ENCODE assay signal across 18 cellular contexts in genomic region chr17:78400581-78401240, GRCh38. TPM values are rescaled to one million over a fixed set of nuclear protein-coding genes. Genes with fewer than 3 reads are reported as not detected.
DNase-seq lines count a peak whose midpoint lies in the region; ATAC-seq and TF ChIP-seq lines count a peak whose summit lies in the region.
"Had no signal": no experiment of that assay in that cellular context is flagged by ENCODE, and none has a peak within 500 bp of the region (broad histone marks: within the 10 kb centered on the region; RNA-seq: fewer than 3 reads in every experiment).

No MANE protein-coding gene starts in this region.

- peak overlapping the region in 1 of 2 donors; percentile 20 for H3K27ac Mint-ChIP-seq in stimulated activated naive CD8-positive, alpha-beta T cell treated with anti-CD3 and anti-CD28 coated beads, Interleukin-15, amount 100 ng/mL, for 72 hours
- H3K27ac Mint-ChIP-seq in endodermal cell = no peak overlapping the region

- TF ChIP-seq POLR2A in gastroesophageal sphincter (IDR thresholded peaks at IDR 0.05) = no peak

- H3K4me1 Mint-ChIP-seq in stimulated activated naive CD8-positive, alpha-beta T cell treated with anti-CD3 and anti-CD28 coated beads, Interleukin-15, amount 100 ng/mL, for 72 hours = peaks cover 4% of the 10 kb centered on the region
- H3K4me1 Mint-ChIP-seq in endodermal cell = no peaks in the 10 kb centered on the region

- H3K9ac ChIP-seq in endodermal cell (ENCODE audit: extremely low read depth, low read length, poor library complexity, severe bottlenecking) = no peak overlapping the region

- H3K9me3 Mint-ChIP-seq in stimulated activated naive CD8-positive, alpha-beta T cell treated with anti-CD3 and anti-CD28 coated beads, Interleukin-15, amount 100 ng/mL, for 72 hours = no peaks in the 10 kb centered on the region
- H3K9me3 Mint-ChIP-seq in endodermal cell = no peaks in the 10 kb centered on the region

- CTCF ChIA-PET in RWPE1 (lab: Yijun Ruan, JAX) = interaction anchor here (0.6 to 2.7 kb wide), 5 partner anchors 17 to 943 kb away, joined by 3 to 13 read pairs (median 4); partner anchors contain the start of gene SOCS3

- H3K4me1 ChIP-seq in endodermal cell (ENCODE audit: control insufficient read depth, insufficient read depth, low read length) (no peaks in the 10 kb centered on the region), gastroesophageal sphincter (peaks cover 0 to 30% (median 3%) of the 10 kb centered on the region in 3 donors)

- no peak for DNase-seq in stimulated activated naive CD8-positive, alpha-beta T cell treated with anti-CD3 and anti-CD28 coated beads, Interleukin-15, Interleukin-2, amounts not matched to agents 100 U/mL and 50 U/mL, for 24 hours
- DNase-seq in stimulated activated naive CD8-positive, alpha-beta T cell treated with anti-CD3 and anti-CD28 coated beads, Interleukin-15, amount 100 ng/mL, for 72 hours = no peak
- DNase-seq in RWPE1 (ENCODE audit: low spot score) (peak; percentile 59), kidney glomerular epithelial cell (lab: John Stamatoyannopoulos, UW) (peak; percentile 20), endodermal cell (no peak), cerebellar cortex (ENCODE audit: low spot score) (no peak)
- DNase-seq: activated CD8-positive, alpha-beta memory T cell treated with anti-CD3 and anti-CD28 coated beads for 24 hours; AML-193; esophagus squamous epithelium; HCEC 1CT; NCI-H1930; NCI-H510A treated with DMSO at 0.1 percent for 48 hours; stimulated activated CD4-positive, alpha-beta T cell treated with anti-CD3 and anti-CD28 coated beads, Interleukin-4, amount 100 ng/mL, for 1 hour had no signal

- no peak overlapping the region for H3K4me3 ChIP-seq in endodermal cell (ENCODE audit: low read length)
- H3K4me3 ChIP-seq in gastroesophageal sphincter = no peak overlapping the region
- H3K4me3 ChIP-seq: ascending aorta, esophagus squamous epithelium, heart right ventricle, thoracic aorta had no signal

- H3K9me3 ChIP-seq in endodermal cell (ENCODE audit: control insufficient read depth, low read length) (no peaks in the 10 kb centered on the region), gastroesophageal sphincter (no peaks in the 10 kb centered on the region)
- H3K9me3 ChIP-seq: ascending aorta, esophagus squamous epithelium, heart right ventricle, thoracic aorta had no signal

- H3K36me3 ChIP-seq in endodermal cell (ENCODE audit: control insufficient read depth, insufficient read depth, low read length) = peaks cover 89% of the 10 kb centered on the region
- H3K36me3 ChIP-seq in gastroesophageal sphincter = peaks cover 0 to 96% of the 10 kb centered on the region in 2 donors

- ATAC-seq in stimulated activated naive CD8-positive, alpha-beta T cell treated with anti-CD3 and anti-CD28 coated beads, Interleukin-15, Interleukin-2, amounts not matched to agents 100 U/mL and 50 U/mL, for 24 hours = peak; percentile 19
- no peak for ATAC-seq in stimulated activated naive CD8-positive, alpha-beta T cell treated with anti-CD3 and anti-CD28 coated beads, Interleukin-15, amount 100 ng/mL, for 72 hours
- no peak for ATAC-seq in GM21528 (IDR thresholded peaks at IDR 0.05; ENCODE audit: low FRiP score, unreplicated experiment)
- no peak for ATAC-seq in gastroesophageal sphincter
- ATAC-seq: heart right ventricle had no signal

- no peaks in the 10 kb centered on the region for H3K27me3 Mint-ChIP-seq in stimulated activated naive CD8-positive, alpha-beta T cell treated with anti-CD3 and anti-CD28 coated beads, Interleukin-15, amount 100 ng/mL, for 72 hours
- no peaks in the 10 kb centered on the region for H3K27me3 Mint-ChIP-seq in endodermal cell (ENCODE audit: insufficient read depth)

- TF ChIP-seq CTCF in RWPE1 (conservative IDR thresholded peaks at IDR 0.05; ENCODE audit: low read depth) = no peak
- TF ChIP-seq CTCF in endodermal cell (conservative IDR thresholded peaks at IDR 0.05) = no peak
- no peak for TF ChIP-seq CTCF in gastroesophageal sphincter (IDR thresholded peaks at IDR 0.05)

- H3K36me3 Mint-ChIP-seq in endodermal cell (ENCODE audit: low read depth) = peaks cover 89% of the 10 kb centered on the region

- H3K27ac ChIP-seq in RWPE1 (peak overlapping the region; percentile 73), endodermal cell (ENCODE audit: low read depth, low read length) (no peak overlapping the region), gastroesophageal sphincter (no peak overlapping the region)
- H3K27ac ChIP-seq: ascending aorta, esophagus squamous epithelium, thoracic aorta had no signal

- H3K4me3 Mint-ChIP-seq in stimulated activated naive CD8-positive, alpha-beta T cell treated with anti-CD3 and anti-CD28 coated beads, Interleukin-15, amount 100 ng/mL, for 72 hours = no peak overlapping the region
- H3K4me3 Mint-ChIP-seq in endodermal cell = no peak overlapping the region

- POLR2A ChIA-PET in RWPE1 (lab: Yijun Ruan, JAX; ENCODE audit: low non-redundant PET) = no interaction called here

- TF ChIP-seq EP300 in gastroesophageal sphincter (IDR thresholded peaks at IDR 0.05) = no peak

- WGBS in endodermal cell (ENCODE audit: insufficient coverage in 1 of 2, insufficient read length in 1 of 2), 2 experiments = 80 to 91% methylated on average over 6 to 17 of the region's 17 CpGs
- 0 to 80% methylated on average over 1 of the region's 17 CpGs for WGBS in gastroesophageal sphincter (ENCODE audit: low coverage in 1 of 2), 2 donors

- H3K27me3 ChIP-seq in endodermal cell (ENCODE audit: control insufficient read depth, insufficient read depth, low read length, poor library complexity, severe bottlenecking) (no peaks in the 10 kb centered on the region), gastroesophageal sphincter (no peaks in the 10 kb centered on the region)
- H3K27me3 ChIP-seq: ascending aorta, esophagus squamous epithelium, heart right ventricle had no signal

RNA-seq across cellular contexts. Expression of gene PGS1, which starts 22.3 kb away (rescaled TPM):
- total RNA-seq in endodermal cell (10 to 100 TPM; 57.1 to 58.2 TPM), gastroesophageal sphincter (10 to 100 TPM; 24.1 to 53.0 (median 38.8) TPM)
- polyA plus RNA-seq in endodermal cell (2013, experiment 1 of 2) = 33.1 TPM
- 32.3 TPM for polyA plus RNA-seq in endodermal cell (2013, experiment 2 of 2)

RNA-seq across cellular contexts. Expression of gene SOCS3, which starts 40.8 kb away (rescaled TPM):
- total RNA-seq in endodermal cell (10 to 100 TPM; 54.2 to 75.3 TPM), gastroesophageal sphincter (100 to 1,000 TPM in 1 of 4 donors, 10 to 100 TPM in 3; 11.5 to 423 (median 38.2) TPM)
- polyA plus RNA-seq in endodermal cell (2013, experiment 1 of 2) = 15.1 TPM
- 19.8 TPM for polyA plus RNA-seq in endodermal cell (2013, experiment 2 of 2)

Comparison
In these comparisons a context has a peak if more than half of its experiments do, and no peak if none do; other contexts are left out.
1. DNase-seq: peak in RWPE1 (single experiment) and kidney glomerular epithelial cell (single experiment); none in stimulated activated naive CD8-positive, alpha-beta T cell treated with anti-CD3 and anti-CD28 coated beads, Interleukin-15, Interleukin-2, amounts not matched to agents 100 U/mL and 50 U/mL, for 24 hours (single experiment), stimulated activated naive CD8-positive, alpha-beta T cell treated with anti-CD3 and anti-CD28 coated beads, Interleukin-15, amount 100 ng/mL, for 72 hours (0 of 2), endodermal cell (single experiment) and cerebellar cortex (single experiment).